17 cellular contexts compared by ENCODE assay signal in genomic region chr2:7570247-7570646, GRCh38.
A peak's percentile ranks its signal among the peaks of the same experiment; 100 is the strongest.
DNase-seq lines count a peak whose midpoint lies in the region; ATAC-seq lines count a peak whose summit lies in the region.
"Had no signal": no experiment of that assay in that cellular context is flagged by ENCODE, and none has a peak within 500 bp of the region (broad histone marks: within the 10 kb centered on the region; RNA-seq: fewer than 3 reads in every experiment).

No MANE protein-coding gene starts in this region.

- CTCF ChIA-PET in activated naive CD4-positive, alpha-beta T cell treated with anti-CD3 and anti-CD28 coated beads for 36 hours (lab: Charles Lee): interaction anchor here (1.5 to 3.6 kb wide), 2 partner anchors 17 to 101 kb away, joined by 6 to 31 read pairs; no protein-coding TSS in a partner anchor

- no peak overlapping the region for H3K4me3 Mint-ChIP-seq in T-helper 2 cell treated with Interferon-gamma antibody and Interleukin-4, amounts not matched to agents 5 μg/mL and 100 μg/mL, for 36 hours
- H3K4me3 Mint-ChIP-seq in activated naive CD4-positive, alpha-beta T cell treated with anti-CD3 and anti-CD28 coated beads, Interleukin-2, amount 50 U/mL, for 24 hours: no peak overlapping the region
- no peak overlapping the region for H3K4me3 Mint-ChIP-seq in activated naive CD4-positive, alpha-beta T cell treated with anti-CD3 and anti-CD28 coated beads for 36 hours
- H3K4me3 Mint-ChIP-seq in naive thymus-derived CD8-positive, alpha-beta T cell: peak overlapping the region in 3 of 10 donors; percentile 5 to 40 (median 13)

- H3K9me3 Mint-ChIP-seq in T-helper 2 cell treated with Interferon-gamma antibody and Interleukin-4, amounts not matched to agents 5 μg/mL and 100 μg/mL, for 36 hours: peaks cover 15% of the 10 kb centered on the region
- H3K9me3 Mint-ChIP-seq in activated naive CD4-positive, alpha-beta T cell treated with anti-CD3 and anti-CD28 coated beads, Interleukin-2, amount 50 U/mL, for 24 hours: peaks cover 4% of the 10 kb centered on the region
- peaks cover 8% of the 10 kb centered on the region for H3K9me3 Mint-ChIP-seq in activated naive CD4-positive, alpha-beta T cell treated with anti-CD3 and anti-CD28 coated beads for 36 hours
- peaks cover 0 to 8% (median 2%) of the 10 kb centered on the region in 9 donors for H3K9me3 Mint-ChIP-seq in naive thymus-derived CD8-positive, alpha-beta T cell

- DNase-seq in T-helper 2 cell treated with Interferon-gamma antibody and Interleukin-4, amounts not matched to agents 5 μg/mL and 100 μg/mL, for 36 hours (ENCODE audit: low spot score): no peak
- DNase-seq in T-helper 2 cell: no peak
- no peak for DNase-seq in activated naive CD4-positive, alpha-beta T cell treated with anti-CD3 and anti-CD28 coated beads for 36 hours
- peak; percentile 9 for DNase-seq in NCI-H2227 (lab: John Stamatoyannopoulos, UW; ENCODE audit: unreplicated experiment)
- no peak for DNase-seq in naive thymus-derived CD8-positive, alpha-beta T cell
- DNase-seq in mucosa of gallbladder (ENCODE audit: low spot score): no peak
- DNase-seq in NCI-H146 treated with DMSO at 0.1 percent for 48 hours (lab: John Stamatoyannopoulos, UW; ENCODE audit: unreplicated experiment): no peak
- DNase-seq: AML-193, EL, GF-D8, Kasumi-1, NCI-H1417, NCI-H1930, NCI-H446, NCI-H526, Peyer's patch had no signal

- H3K27ac Mint-ChIP-seq in T-helper 2 cell treated with Interferon-gamma antibody and Interleukin-4, amounts not matched to agents 5 μg/mL and 100 μg/mL, for 36 hours: peak overlapping the region; percentile 71
- H3K27ac Mint-ChIP-seq in activated naive CD4-positive, alpha-beta T cell treated with anti-CD3 and anti-CD28 coated beads, Interleukin-2, amount 50 U/mL, for 24 hours: peak overlapping the region; percentile 51
- H3K27ac Mint-ChIP-seq in activated naive CD4-positive, alpha-beta T cell treated with anti-CD3 and anti-CD28 coated beads for 36 hours: no peak overlapping the region
- peak overlapping the region; percentile 61 to 99 (median 90) for H3K27ac Mint-ChIP-seq in naive thymus-derived CD8-positive, alpha-beta T cell

- ATAC-seq in naive thymus-derived CD8-positive, alpha-beta T cell: no peak

- H3K36me3 Mint-ChIP-seq in T-helper 2 cell treated with Interferon-gamma antibody and Interleukin-4, amounts not matched to agents 5 μg/mL and 100 μg/mL, for 36 hours (ENCODE audit: low read depth): peaks cover 30% of the 10 kb centered on the region
- no peaks in the 10 kb centered on the region for H3K36me3 Mint-ChIP-seq in activated naive CD4-positive, alpha-beta T cell treated with anti-CD3 and anti-CD28 coated beads, Interleukin-2, amount 50 U/mL, for 24 hours
- H3K36me3 Mint-ChIP-seq in activated naive CD4-positive, alpha-beta T cell treated with anti-CD3 and anti-CD28 coated beads for 36 hours (ENCODE audit: low read depth): peaks cover 6% of the 10 kb centered on the region
- peaks cover 0 to 6% (median 0%) of the 10 kb centered on the region in 3 donors for H3K36me3 Mint-ChIP-seq in naive thymus-derived CD8-positive, alpha-beta T cell

- intact Hi-C loops in activated naive CD4-positive, alpha-beta T cell treated with anti-CD3 and anti-CD28 coated beads for 36 hours (cut with micrococcal nuclease): loop anchor here (5.0 kb wide), 1 partner anchor 972 kb away; no protein-coding TSS in a partner anchor

- H3K27me3 Mint-ChIP-seq in T-helper 2 cell treated with Interferon-gamma antibody and Interleukin-4, amounts not matched to agents 5 μg/mL and 100 μg/mL, for 36 hours (ENCODE audit: low read depth): no peaks in the 10 kb centered on the region
- no peaks in the 10 kb centered on the region for H3K27me3 Mint-ChIP-seq in activated naive CD4-positive, alpha-beta T cell treated with anti-CD3 and anti-CD28 coated beads, Interleukin-2, amount 50 U/mL, for 24 hours
- H3K27me3 Mint-ChIP-seq in activated naive CD4-positive, alpha-beta T cell treated with anti-CD3 and anti-CD28 coated beads for 36 hours (ENCODE audit: low read depth): no peaks in the 10 kb centered on the region
- no peaks in the 10 kb centered on the region for H3K27me3 Mint-ChIP-seq in naive thymus-derived CD8-positive, alpha-beta T cell

- peaks cover 65% of the 10 kb centered on the region for H3K4me1 Mint-ChIP-seq in T-helper 2 cell treated with Interferon-gamma antibody and Interleukin-4, amounts not matched to agents 5 μg/mL and 100 μg/mL, for 36 hours (ENCODE audit: low read depth)
- H3K4me1 Mint-ChIP-seq in activated naive CD4-positive, alpha-beta T cell treated with anti-CD3 and anti-CD28 coated beads, Interleukin-2, amount 50 U/mL, for 24 hours: peaks cover 77% of the 10 kb centered on the region
- H3K4me1 Mint-ChIP-seq in activated naive CD4-positive, alpha-beta T cell treated with anti-CD3 and anti-CD28 coated beads for 36 hours (ENCODE audit: low read depth): peaks cover 64% of the 10 kb centered on the region
- H3K4me1 Mint-ChIP-seq in naive thymus-derived CD8-positive, alpha-beta T cell: peaks cover 43 to 85% (median 76%) of the 10 kb centered on the region in 4 donors

- POLR2A ChIA-PET in naive thymus-derived CD8-positive, alpha-beta T cell (lab: Charles Lee): interaction anchor here (0.6 to 2.7 kb wide), 10 partner anchors 9 to 1115 kb away, joined by 3 to 9 read pairs (median 4); partner anchors contain the start of gene ID2
